In genomic region chr11:123137496-123138270, GRCh38 we compare ENCODE assay signal across 8 cellular contexts. TPM values are rescaled to one million over a fixed set of nuclear protein-coding genes. Genes with fewer than 3 reads are reported as not detected.
DNase-seq lines count a peak whose midpoint lies in the region; ATAC-seq and TF ChIP-seq lines count a peak whose summit lies in the region.

No MANE protein-coding gene starts in this region.

- H3K27ac ChIP-seq in brain microvascular endothelial cell: peak overlapping the region; percentile 69
- H3K27ac ChIP-seq in testis: peak overlapping the region; percentile 28 to 29

- peaks cover 1% of the 10 kb centered on the region for H3K4me1 Mint-ChIP-seq in activated CD4-positive, alpha-beta T cell treated with anti-CD3 and anti-CD28 coated beads, Interleukin-2, amount 10 ng/mL, durations not matched to agents 7 days and 5 days

- TF ChIP-seq POLR2A in testis (IDR thresholded peaks at IDR 0.05): no peak

- CTCF ChIA-PET in activated CD4-positive, alpha-beta T cell treated with anti-CD3 and anti-CD28 coated beads, Interleukin-2, amount 10 ng/mL, durations not matched to agents 7 days and 5 days (lab: Charles Lee): no interaction called here

- H3K27ac Mint-ChIP-seq in activated CD4-positive, alpha-beta T cell treated with anti-CD3 and anti-CD28 coated beads, Interleukin-2, amount 10 ng/mL, durations not matched to agents 7 days and 5 days: no peak overlapping the region

- in situ Hi-C loops in brain microvascular endothelial cell (cut with HindIII; ENCODE audit: low pct_ligation_motif_present, low sequenced_read_pairs): no loop called here

- H3K4me1 ChIP-seq in testis: peaks cover 6% of the 10 kb centered on the region

- H3K36me3 Mint-ChIP-seq in activated CD4-positive, alpha-beta T cell treated with anti-CD3 and anti-CD28 coated beads, Interleukin-2, amount 10 ng/mL, durations not matched to agents 7 days and 5 days (ENCODE audit: low read depth): no peaks in the 10 kb centered on the region

- 8 to 23% methylated on average over 15 to 23 of the region's 23 CpGs for WGBS in testis, 2 donors

- H3K27me3 ChIP-seq in brain microvascular endothelial cell (replicated peaks) (no peaks in the 10 kb centered on the region), testis (no peaks in the 10 kb centered on the region)

- peak; percentile 76 for DNase-seq in HFF-Myc (ENCODE audit: extremely low read depth, low read depth)
- peak; percentile 46 for DNase-seq in brain microvascular endothelial cell
- peak; percentile 91 for DNase-seq in left kidney (ENCODE audit: low read depth, low spot score)
- peak; percentile 76 for DNase-seq in testis
- no peak for DNase-seq in activated CD4-positive, alpha-beta T cell treated with anti-CD3 and anti-CD28 coated beads, Interleukin-2, amount 10 ng/mL, durations not matched to agents 7 days and 5 days
- no peak for DNase-seq in activated CD8-positive, alpha-beta memory T cell treated with anti-CD3 and anti-CD28 coated beads, Interleukin-2, amount 50 U/mL, for 48 hours
- no peak for DNase-seq in stimulated activated CD4-positive, alpha-beta T cell treated with anti-CD3 and anti-CD28 coated beads, Interleukin-12 subunit alpha, Interleukin-12 subunit beta, amount 100 ng/mL, for 4 hours

- no peaks in the 10 kb centered on the region for H3K9me3 ChIP-seq in testis

- no peaks in the 10 kb centered on the region for H3K9me3 Mint-ChIP-seq in activated CD4-positive, alpha-beta T cell treated with anti-CD3 and anti-CD28 coated beads, Interleukin-2, amount 10 ng/mL, durations not matched to agents 7 days and 5 days

- POLR2A ChIA-PET in activated CD4-positive, alpha-beta T cell treated with anti-CD3 and anti-CD28 coated beads, Interleukin-2, amount 10 ng/mL, durations not matched to agents 7 days and 5 days (lab: Charles Lee): no interaction called here

- H3K4me3 ChIP-seq in HFF-Myc (replicated peaks; ENCODE audit: low read depth, low read length) (peak overlapping the region; percentile 16), brain microvascular endothelial cell (ENCODE audit: low read depth, low read length) (no peak overlapping the region), testis (peak overlapping the region; percentile 10 to 42)

- no peaks in the 10 kb centered on the region for H3K36me3 ChIP-seq in brain microvascular endothelial cell (replicated peaks)
- no peaks in the 10 kb centered on the region for H3K36me3 ChIP-seq in testis (ENCODE audit: low read depth, missing control alignments)

- TF ChIP-seq CTCF in HFF-Myc (IDR thresholded peaks at IDR 0.05; ENCODE audit: low read depth, low read length, missing control alignments) (peak; percentile 21), brain microvascular endothelial cell (IDR thresholded peaks at IDR 0.05; ENCODE audit: low read depth, low read length, missing control alignments) (peak; percentile 54), testis (IDR thresholded peaks at IDR 0.05) (no peak)

- H3K27me3 Mint-ChIP-seq in activated CD4-positive, alpha-beta T cell treated with anti-CD3 and anti-CD28 coated beads, Interleukin-2, amount 10 ng/mL, durations not matched to agents 7 days and 5 days: peaks cover 3% of the 10 kb centered on the region

- intact Hi-C loops in testis (cut with DNase I; ENCODE audit: low total_unique reads): no loop called here

- no peak for ATAC-seq in HG03045 (IDR thresholded peaks at IDR 0.05; ENCODE audit: unreplicated experiment)

- no peak overlapping the region for H3K4me3 Mint-ChIP-seq in activated CD4-positive, alpha-beta T cell treated with anti-CD3 and anti-CD28 coated beads, Interleukin-2, amount 10 ng/mL, durations not matched to agents 7 days and 5 days

RNA-seq across cellular contexts. Expression of gene CLMP, which starts 57.4 kb away (rescaled TPM):
- total RNA-seq in testis: 1 to 10 TPM; 6.0 to 6.3 TPM
- polyA plus RNA-seq in testis (ENCODE audit: insufficient read depth, low read depth, low replicate concordance): 6.5 TPM
- under 1 TPM; 0.15 to 0.23 TPM for total RNA-seq in activated CD4-positive, alpha-beta T cell treated with anti-CD3 and anti-CD28 coated beads, Interleukin-2, amount 10 ng/mL, durations not matched to agents 7 days and 5 days

Comparison
In these comparisons a context has a peak if more than half of its experiments do, and no peak if none do; other contexts are left out.
1. DNase-seq: peak in HFF-Myc (single experiment), brain microvascular endothelial cell (single experiment), left kidney (single experiment) and testis (single experiment); none in activated CD4-positive, alpha-beta T cell treated with anti-CD3 and anti-CD28 coated beads, Interleukin-2, amount 10 ng/mL, durations not matched to agents 7 days and 5 days (single experiment), activated CD8-positive, alpha-beta memory T cell treated with anti-CD3 and anti-CD28 coated beads, Interleukin-2, amount 50 U/mL, for 48 hours (single experiment) and stimulated activated CD4-positive, alpha-beta T cell treated with anti-CD3 and anti-CD28 coated beads, Interleukin-12 subunit alpha, Interleukin-12 subunit beta, amount 100 ng/mL, for 4 hours (single experiment).
2. CTCF ChIP-seq: peak in HFF-Myc (single experiment) and brain microvascular endothelial cell (single experiment); none in testis (0 of 3).
3. RNA of gene CLMP, which starts 57.4 kb away (total RNA-seq): 6.0 to 6.3 TPM in testis; 0.15 to 0.23 TPM in activated CD4-positive, alpha-beta T cell treated with anti-CD3 and anti-CD28 coated beads, Interleukin-2, amount 10 ng/mL, durations not matched to agents 7 days and 5 days; every median in the first group is over 4 times any median in the second.